Comparison of ENCODE assay signal across 8 cellular contexts in the genomic region with DNA sequence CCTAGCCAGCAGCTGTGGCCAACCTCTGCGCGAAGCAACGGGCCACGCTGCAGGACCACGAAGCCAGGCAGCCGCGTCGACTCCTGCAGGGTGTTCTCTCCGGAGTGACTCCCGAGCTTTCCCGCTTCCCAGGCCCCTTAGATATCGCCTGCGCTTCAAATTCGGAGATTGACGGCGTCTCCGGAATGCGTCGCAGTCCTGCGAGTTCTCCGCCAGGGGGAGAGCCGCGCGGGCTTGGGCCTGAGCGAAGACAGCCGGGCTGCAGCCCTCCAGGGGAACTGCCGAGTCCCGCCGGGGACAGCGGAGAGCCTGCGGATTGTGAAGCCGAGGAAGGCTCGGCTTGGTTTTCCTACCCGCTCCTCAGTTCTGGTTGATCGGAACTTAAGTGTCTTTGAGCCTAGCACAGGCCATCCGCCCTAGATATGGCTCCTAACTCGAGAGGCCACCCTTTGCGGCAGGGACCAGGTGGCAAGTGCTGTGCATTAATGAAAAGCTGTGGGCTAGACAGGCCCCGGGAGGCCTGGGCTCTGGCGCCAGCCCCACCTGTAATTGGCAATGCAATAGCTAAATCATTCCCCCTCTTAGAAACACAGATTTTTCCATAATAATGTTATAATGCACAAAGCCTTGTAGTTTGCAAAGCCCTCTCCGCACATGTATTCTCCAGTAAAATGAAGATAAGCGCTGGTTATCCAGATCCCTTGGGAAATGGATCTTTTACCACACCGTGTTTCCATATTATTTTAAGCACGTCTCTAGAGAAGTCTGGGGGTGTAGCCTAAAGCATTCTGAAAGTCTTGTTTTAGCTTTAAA. TPM values are rescaled to one million over a fixed set of nuclear protein-coding genes. Genes with fewer than 3 reads are reported as not detected.
DNase-seq lines count a peak whose midpoint lies in the region; TF ChIP-seq lines count a peak whose summit lies in the region.

No MANE protein-coding gene starts in this region.

- no peak overlapping the region for H2BK20ac ChIP-seq in H9 (ENCODE audit: low read depth, low read length, poor library complexity, severe bottlenecking)

- TF ChIP-seq CTCF in H9 (conservative IDR thresholded peaks at IDR 0.05): peak; percentile 92
- peak; percentile 84 for TF ChIP-seq CTCF in Loucy (conservative IDR thresholded peaks at IDR 0.05; ENCODE audit: low read length)
- peak; percentile 63 to 92 for TF ChIP-seq CTCF in suprapubic skin (IDR thresholded peaks at IDR 0.05)

- H3K4me3 ChIP-seq in Loucy (ENCODE audit: low read length, poor library complexity, severe bottlenecking) (peak overlapping the region; percentile 92), SJCRH30 (peak overlapping the region; percentile 74), suprapubic skin (peak overlapping the region; percentile 68)

- H2BK120ac ChIP-seq in H9 (ENCODE audit: low read depth, low read length, poor library complexity, severe bottlenecking): no peak overlapping the region

- no peak overlapping the region for H3K18ac ChIP-seq in H9 (ENCODE audit: insufficient read length, low read depth, low read length)

- no peak overlapping the region for H3K27ac ChIP-seq in H9 (ENCODE audit: insufficient read length, low read depth, low read length)
- H3K27ac ChIP-seq in SJCRH30: no peak overlapping the region
- H3K27ac ChIP-seq in suprapubic skin: peak overlapping the region; percentile 78

- H2AFZ ChIP-seq in H9 (ENCODE audit: low read length): no peak overlapping the region
- H2AFZ ChIP-seq in Loucy (ENCODE audit: low read length): peak overlapping the region; percentile 96

- H2BK15ac ChIP-seq in H9 (ENCODE audit: low read depth, low read length): peak overlapping the region; percentile 43; the same call in 1 of the 2 replicates

- no peaks in the 10 kb centered on the region for H3K36me3 ChIP-seq in Loucy (ENCODE audit: insufficient read depth, low read length)
- H3K36me3 ChIP-seq in SJCRH30: no peaks in the 10 kb centered on the region
- H3K36me3 ChIP-seq in suprapubic skin: no peaks in the 10 kb centered on the region

- H4K5ac ChIP-seq in H9 (ENCODE audit: insufficient read length, low read depth, low read length): no peak overlapping the region

- WGBS in H9 (ENCODE audit: extremely low coverage, insufficient read length, low lambda C conversion rate): no CpG with 5 or more reads among the region's 44 CpGs
- 7% methylated on average over 30 of the region's 44 CpGs for WGBS in suprapubic skin

- no peaks in the 10 kb centered on the region for H3K79me2 ChIP-seq in H9 (ENCODE audit: insufficient read depth, low read length)
- no peaks in the 10 kb centered on the region for H3K79me2 ChIP-seq in Loucy (ENCODE audit: insufficient read depth, low read length)

- no peak overlapping the region for H3K4ac ChIP-seq in H9 (ENCODE audit: low read depth, low read length)

- no peak overlapping the region; the same call in 1 of the 2 replicates for H3K14ac ChIP-seq in H9 (ENCODE audit: insufficient read depth, low read length)

- no peaks in the 10 kb centered on the region for H3K4me1 ChIP-seq in H9 (ENCODE audit: insufficient read depth, low read length)
- H3K4me1 ChIP-seq in Loucy (ENCODE audit: insufficient read depth, low read length, poor library complexity, severe bottlenecking): peaks cover 23% of the 10 kb centered on the region
- peaks cover 6% of the 10 kb centered on the region for H3K4me1 ChIP-seq in SJCRH30
- H3K4me1 ChIP-seq in suprapubic skin: peaks cover 18% of the 10 kb centered on the region

- peaks cover 1% of the 10 kb centered on the region for H3K27me3 Mint-ChIP-seq in H9 (ENCODE audit: low read depth)

- no peak overlapping the region for H2BK12ac ChIP-seq in H9 (ENCODE audit: insufficient read length, low read depth, low read length)

- no peak overlapping the region for H4K8ac ChIP-seq in H9 (replicated peaks; ENCODE audit: insufficient read length, low read depth, low read length)

- no peak overlapping the region for H3T11ph ChIP-seq in H9 (ENCODE audit: low read length)

- peak overlapping the region; percentile 77 for H3K4me2 ChIP-seq in H9 (ENCODE audit: insufficient read depth, insufficient read length, low read length)
- peak overlapping the region; percentile 93 for H3K4me2 ChIP-seq in Loucy (ENCODE audit: low read depth, low read length, poor library complexity, severe bottlenecking)

- H3K56ac ChIP-seq in H9 (ENCODE audit: insufficient read length, low read depth, low read length): no peak overlapping the region

- no peaks in the 10 kb centered on the region for H3F3A ChIP-seq in Loucy (ENCODE audit: low read depth)

- TF ChIP-seq POLR2A in suprapubic skin (IDR thresholded peaks at IDR 0.05): no peak

- no peaks in the 10 kb centered on the region for H3K9me2 ChIP-seq in Loucy (replicated peaks; ENCODE audit: low read depth, low read length)

- no peak overlapping the region for H4K91ac ChIP-seq in H9 (ENCODE audit: insufficient read length, low read depth, low read length)

- no peaks in the 10 kb centered on the region; a peak in 1 of 7 replicates for H3K36me3 Mint-ChIP-seq in H9 (ENCODE audit: insufficient read depth in 1 of 3, low read depth in 3 of 3)

- H3K23me2 ChIP-seq in H9 (ENCODE audit: insufficient read length, low read depth, low read length, poor library complexity, severe bottlenecking): peaks cover 7% of the 10 kb centered on the region

- DNase-seq in ELR (ENCODE audit: low read depth): peak; percentile 93
- DNase-seq in H9: peak; percentile 90
- peak; percentile 90 to 92 for DNase-seq in SJCRH30
- DNase-seq in activated naive CD4-positive, alpha-beta T cell treated with anti-CD3 and anti-CD28 coated beads, Interleukin-2, amount 50 U/mL, for 16 hours: peak; percentile 78
- DNase-seq in glomerular endothelial cell (ENCODE audit: extremely low read depth, low read depth, low spot score): peak; percentile 39
- peak in 55 of 56 donors; percentile 26 to 88 (median 78) for DNase-seq in nucleus accumbens (lab: John Stamatoyannopoulos, UW)
- DNase-seq in suprapubic skin (ENCODE audit: low spot score in 2 of 2): peak; percentile 86 to 91

- peaks cover 17% of the 10 kb centered on the region in 2 experiments for H3K4me1 Mint-ChIP-seq in H9

- H3K9me3 ChIP-seq in H9 (ENCODE audit: control insufficient read depth, low read depth, low read length) (no peaks in the 10 kb centered on the region), Loucy (ENCODE audit: insufficient read depth, low read depth, low read length) (no peaks in the 10 kb centered on the region), SJCRH30 (replicated peaks) (no peaks in the 10 kb centered on the region), suprapubic skin (no peaks in the 10 kb centered on the region)

- peaks cover 12% of the 10 kb centered on the region; the same call in 1 of the 2 replicates for H3K27me3 ChIP-seq in H9 (ENCODE audit: insufficient read depth, low read length)
- H3K27me3 ChIP-seq in Loucy (ENCODE audit: insufficient read depth, low read length, poor library complexity, severe bottlenecking): no peaks in the 10 kb centered on the region
- no peaks in the 10 kb centered on the region for H3K27me3 ChIP-seq in SJCRH30
- H3K27me3 ChIP-seq in suprapubic skin: no peaks in the 10 kb centered on the region

- TF ChIP-seq EP300 in suprapubic skin (IDR thresholded peaks at IDR 0.05): no peak

- no peak overlapping the region for H2BK5ac ChIP-seq in H9 (ENCODE audit: insufficient read length, low read length)

- H3K9me3 Mint-ChIP-seq in H9: no peaks in the 10 kb centered on the region

- H3K4me3 Mint-ChIP-seq in H9: peak overlapping the region; percentile 63 to 77

- no peak overlapping the region for H3K27ac Mint-ChIP-seq in H9

- no peak overlapping the region for H3K23ac ChIP-seq in H9 (ENCODE audit: insufficient read length, low read depth, low read length)

- H3K79me1 ChIP-seq in H9 (ENCODE audit: insufficient read depth, low read depth, low read length, poor library complexity, severe bottlenecking): no peaks in the 10 kb centered on the region

- H4K20me1 ChIP-seq in H9 (ENCODE audit: control insufficient read depth, insufficient read depth, insufficient read length) (no peaks in the 10 kb centered on the region), Loucy (ENCODE audit: insufficient read depth, low read length, poor library complexity, severe bottlenecking) (no peaks in the 10 kb centered on the region)

- H2AK5ac ChIP-seq in H9 (ENCODE audit: insufficient read length, low read length): no peak overlapping the region

- H3K9ac ChIP-seq in H9 (ENCODE audit: extremely low read depth, insufficient read length, low read length) (no peak overlapping the region), Loucy (ENCODE audit: low read depth, low read length, poor library complexity, severe bottlenecking) (peak overlapping the region; percentile 81)

RNA-seq across cellular contexts. Expression of a gene that starts 0.9 kb away (rescaled TPM):
- total RNA-seq in H9 (2021) (1.7 and 1.8 TPM in 2 replicates), glomerular endothelial cell (10.1 and 15.2 TPM in 2 replicates), suprapubic skin (10 to 100 TPM in 3 of 4 donors, 1 to 10 TPM in 1; 5.8 to 15.7 (median 11.5) TPM)
- total RNA-seq in SJCRH30 (2014; rRNA removed; shearing (Covaris generic)): 0.35 and 0.53 TPM in 2 replicates

Comparison
In these comparisons a context has a peak if more than half of its experiments do, and no peak if none do; other contexts are left out.
1. DNase-seq: peak in every context shown above with its lines; median percentile 93 in ELR; 91 in SJCRH30; 90 in H9; 88 in suprapubic skin; 78 in activated naive CD4-positive, alpha-beta T cell treated with anti-CD3 and anti-CD28 coated beads, Interleukin-2, amount 50 U/mL, for 16 hours; 78 in nucleus accumbens; 39 in glomerular endothelial cell.